Comparison of ENCODE assay signal across 1 cellular context in the genomic region with DNA sequence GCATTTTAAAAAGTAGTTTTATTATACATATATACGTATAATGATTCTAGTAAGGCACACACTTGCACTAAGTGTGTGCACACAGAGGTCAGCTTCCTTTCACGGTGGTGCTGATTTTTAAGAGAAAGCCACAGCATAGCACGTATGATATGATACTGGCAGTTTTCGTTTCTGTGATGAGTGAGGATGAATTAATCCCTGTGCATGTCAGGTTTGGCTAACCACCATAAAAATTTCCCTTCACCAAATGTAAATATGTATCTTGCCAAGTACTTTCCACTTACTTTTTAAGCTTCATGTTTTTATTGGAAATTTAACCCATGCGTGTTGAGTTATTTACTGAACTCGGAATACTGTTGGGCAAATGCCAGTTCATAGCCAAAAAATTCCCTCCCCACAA.
TF ChIP-seq lines count a peak whose summit lies in the region.

No MANE protein-coding gene starts in this region.

TF ChIP-seq in GM12878, 131 proteins besides CTCF, POLR2A, EP300 and RAD21 (continued from another document):
- TF ChIP-seq, protein P1, sequence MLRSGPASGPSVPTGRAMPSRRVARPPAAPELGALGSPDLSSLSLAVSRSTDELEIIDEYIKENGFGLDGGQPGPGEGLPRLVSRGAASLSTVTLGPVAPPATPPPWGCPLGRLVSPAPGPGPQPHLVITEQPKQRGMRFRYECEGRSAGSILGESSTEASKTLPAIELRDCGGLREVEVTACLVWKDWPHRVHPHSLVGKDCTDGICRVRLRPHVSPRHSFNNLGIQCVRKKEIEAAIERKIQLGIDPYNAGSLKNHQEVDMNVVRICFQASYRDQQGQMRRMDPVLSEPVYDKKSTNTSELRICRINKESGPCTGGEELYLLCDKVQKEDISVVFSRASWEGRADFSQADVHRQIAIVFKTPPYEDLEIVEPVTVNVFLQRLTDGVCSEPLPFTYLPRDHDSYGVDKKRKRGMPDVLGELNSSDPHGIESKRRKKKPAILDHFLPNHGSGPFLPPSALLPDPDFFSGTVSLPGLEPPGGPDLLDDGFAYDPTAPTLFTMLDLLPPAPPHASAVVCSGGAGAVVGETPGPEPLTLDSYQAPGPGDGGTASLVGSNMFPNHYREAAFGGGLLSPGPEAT (IDR thresholded peaks at IDR 0.05; ENCODE audit: low read depth), result 0 out of 2 replicates have a peak, but pooled peaks have one; percentile 33
- TF ChIP-seq ZZZ3 (IDR thresholded peaks at IDR 0.05; ENCODE audit: control insufficient read depth, insufficient read length, low read depth) (no peak), NR2C1 (IDR thresholded peaks at IDR 0.05) (no peak), BACH1 (IDR thresholded peaks at IDR 0.05; ENCODE audit: borderline replicate concordance) (no peak), BHLHE40 (IDR thresholded peaks at IDR 0.05; ENCODE audit: borderline replicate concordance in 1 of 2, low read depth in 2 of 2, low read length in 1 of 2) (no peak), CREB1 (IDR thresholded peaks at IDR 0.05; ENCODE audit: low read depth) (no peak), CHD1 (IDR thresholded peaks at IDR 0.05; ENCODE audit: low read depth, low read length) (no peak)
